Comparison of ENCODE assay signal across 8 cellular contexts in genomic region chr10:80458638-80459037, GRCh38. TPM values are rescaled to one million over a fixed set of nuclear protein-coding genes. Genes with fewer than 3 reads are reported as not detected.
DNase-seq lines count a peak whose midpoint lies in the region; ATAC-seq, FAIRE-seq and TF ChIP-seq lines count a peak whose summit lies in the region.

No MANE protein-coding gene starts in this region.

- TF ChIP-seq EP300 in H1 (IDR thresholded peaks at IDR 0.05; ENCODE audit: borderline replicate concordance in 1 of 2, low read depth in 2 of 2, low read length in 2 of 2), result no peak

- DNase-seq in RWPE1 (ENCODE audit: low spot score), result no peak
- no peak for DNase-seq in H1 (ENCODE audit: low read depth in 1 of 2, low spot score in 2 of 2)
- DNase-seq in neural crest cell (ENCODE audit: low read depth, low spot score), result no peak
- no peak for DNase-seq in cerebellum (ENCODE audit: low spot score)
- DNase-seq in NCI-H1417 treated with DMSO at 0.1 percent for 48 hours (lab: John Stamatoyannopoulos, UW), result no peak
- no peak for DNase-seq in occipital lobe (lab: John Stamatoyannopoulos, UW)

- POLR2A ChIA-PET in RWPE1 (lab: Yijun Ruan, JAX; ENCODE audit: low non-redundant PET) (interaction anchor here (0.6 to 1.4 kb wide), 2 partner anchors 15 to 47 kb away, joined by 4 to 6 read pairs; no protein-coding TSS in a partner anchor), H1 (lab: Charles Lee; ENCODE audit: partially characterized antibody) (interaction anchor here (2.1 kb wide), 1 partner anchor 9 kb away, joined by 5 read pairs; no protein-coding TSS in a partner anchor)

- H3K23ac ChIP-seq in H1 (ENCODE audit: insufficient read length), result no peak overlapping the region

- FAIRE-seq in H1 (lab: Jason Lieb, UNC), result no peak

- no peaks in the 10 kb centered on the region for H3K36me3 Mint-ChIP-seq in neural crest cell (ENCODE audit: low read depth)

- WGBS in H1 (ENCODE audit: extremely low coverage in 1 of 2, insufficient coverage in 1 of 2, insufficient read length in 1 of 2, insufficient replicate concordance in 2 of 2, low coverage in 1 of 2, low lambda C conversion rate in 2 of 2, missing lambda C conversion rate in 1 of 2), 2 experiments, result 87% methylated on average over 6 of the region's 6 CpGs; no CpG with 5 or more reads in 1 of the 2 experiments

- TF ChIP-seq RAD21 in H1 (IDR thresholded peaks at IDR 0.05 in 1 of 2, conservative IDR thresholded peaks at IDR 0.05 in 1 of 2; ENCODE audit: low read depth in 2 of 2, low read length in 2 of 2), result no peak

- TF ChIP-seq POLR2A in H1 (IDR thresholded peaks at IDR 0.05; ENCODE audit: control extremely low read depth in 1 of 2, low read depth in 2 of 2, low read length in 2 of 2), result no peak

- H3K9me3 Mint-ChIP-seq in neural crest cell, result no peaks in the 10 kb centered on the region

- no peak overlapping the region for H2BK120ac ChIP-seq in H1 (replicated peaks; ENCODE audit: low read depth, low read length)

- H4K91ac ChIP-seq in H1 (replicated peaks; ENCODE audit: insufficient read length, low read length), result no peak overlapping the region

- no peak overlapping the region for H2BK15ac ChIP-seq in H1 (ENCODE audit: low read length)

- TF ChIP-seq CTCF in C4-2B (conservative IDR thresholded peaks at IDR 0.05) (no peak), RWPE1 (conservative IDR thresholded peaks at IDR 0.05; ENCODE audit: low read depth) (no peak), H1 (IDR thresholded peaks at IDR 0.05; ENCODE audit: control extremely low read depth in 1 of 3, insufficient read depth in 1 of 3, low read depth in 1 of 3, low read length in 3 of 3) (no peak), neural crest cell (conservative IDR thresholded peaks at IDR 0.05) (no peak)

- no peaks in the 10 kb centered on the region; a peak in 1 of 7 replicates for H3K27me3 ChIP-seq in H1 (replicated peaks in 1 of 4; ENCODE audit: control insufficient read depth in 3 of 4, extremely low read depth in 1 of 4, insufficient read depth in 3 of 4, low read length in 3 of 4)

- no peak overlapping the region for H2AFZ ChIP-seq in H1 (ENCODE audit: low read length)

- no peak overlapping the region for H3K14ac ChIP-seq in H1 (ENCODE audit: insufficient read length)

- H3K4me1 Mint-ChIP-seq in neural crest cell, result peaks cover 73% of the 10 kb centered on the region

- no peak overlapping the region for H3K4me2 ChIP-seq in H1 (ENCODE audit: insufficient read depth in 1 of 2, low read depth in 2 of 2, low read length in 2 of 2)

- H3K27ac Mint-ChIP-seq in neural crest cell (ENCODE audit: unreplicated experiment), result no peak overlapping the region

- H4K8ac ChIP-seq in H1 (ENCODE audit: extremely low read depth, insufficient read depth, low read length), result no peak overlapping the region

- peak overlapping the region; percentile 58 for H3K4me3 Mint-ChIP-seq in neural crest cell

- no peak overlapping the region for H2AK5ac ChIP-seq in H1 (ENCODE audit: low read depth, low read length)

- ATAC-seq in GM19328 (IDR thresholded peaks at IDR 0.05; ENCODE audit: unreplicated experiment), result no peak

- H3K18ac ChIP-seq in H1 (ENCODE audit: extremely low read depth, low read length), result no peak overlapping the region

- CTCF ChIA-PET in RWPE1 (lab: Yijun Ruan, JAX) (interaction anchor here (0.6 to 3.5 kb wide), 8 partner anchors 9 to 300 kb away, joined by 3 to 26 read pairs (median 3); no protein-coding TSS in a partner anchor), H1 (lab: Charles Lee; ENCODE audit: partially characterized antibody) (interaction anchor here (0.6 to 38.4 kb wide), 9 partner anchors 7 to 204 kb away, joined by 3 to 1263 read pairs (median 9); partner anchors contain the start of gene TSPAN14)

- H3K79me1 ChIP-seq in H1 (ENCODE audit: low read depth, low read length), result peaks cover 23% of the 10 kb centered on the region

- peaks cover 21 to 43% of the 10 kb centered on the region in 2 experiments for H4K20me1 ChIP-seq in H1 (replicated peaks in 1 of 2; ENCODE audit: control insufficient read depth in 1 of 2, insufficient read depth in 2 of 2, low read length in 2 of 2)

- H3K79me2 ChIP-seq in H1 (ENCODE audit: control insufficient read depth in 1 of 2, insufficient read depth in 2 of 2, low read length in 2 of 2), result peaks cover 16 to 84% of the 10 kb centered on the region in 2 experiments

- no peaks in the 10 kb centered on the region for H3K36me3 ChIP-seq in H1 (ENCODE audit: control insufficient read depth in 2 of 4, insufficient read depth in 4 of 4, low read length in 3 of 4)

- H3K56ac ChIP-seq in H1 (replicated peaks; ENCODE audit: insufficient read length, low read depth, low read length), result no peak overlapping the region

- no peak overlapping the region for H2BK12ac ChIP-seq in H1 (ENCODE audit: low read depth, low read length)

- no peak overlapping the region for H4K5ac ChIP-seq in H1 (ENCODE audit: insufficient read length, low read depth, low read length)

- H3K9ac ChIP-seq in H1 (replicated peaks in 1 of 4; ENCODE audit: extremely low read depth in 1 of 4, low read depth in 3 of 4, low read length in 3 of 4), result no peak overlapping the region

- no peak overlapping the region for H3K4me3 ChIP-seq in H1 (ENCODE audit: extremely low read depth in 1 of 4, insufficient read depth in 2 of 4, low read depth in 3 of 4, low read length in 4 of 4)

- peak overlapping the region; percentile 85 for H3K27ac ChIP-seq in C4-2B
- H3K27ac ChIP-seq in RWPE1, result peak overlapping the region; percentile 97
- no peak overlapping the region for H3K27ac ChIP-seq in H1 (ENCODE audit: low read depth, low read length)

- peak overlapping the region; percentile 44; the same call in 1 of the 2 replicates for H2BK5ac ChIP-seq in H1 (ENCODE audit: low read depth, low read length)

- peaks cover 37 to 57% (median 50%) of the 10 kb centered on the region in 4 experiments for H3K4me1 ChIP-seq in H1 (replicated peaks in 1 of 4; ENCODE audit: control insufficient read depth in 3 of 4, insufficient read depth in 4 of 4, low read length in 3 of 4)

- no peaks in the 10 kb centered on the region for H3K9me3 ChIP-seq in H1 (ENCODE audit: insufficient read depth in 2 of 2, low read depth in 1 of 2, low read length in 1 of 2)

- H3K23me2 ChIP-seq in H1 (ENCODE audit: low read depth, low read length), result peaks cover 9% of the 10 kb centered on the region; the same call in 1 of the 2 replicates

- H2BK20ac ChIP-seq in H1 (ENCODE audit: low read length), result no peak overlapping the region

- no peak overlapping the region for H3K4ac ChIP-seq in H1 (replicated peaks; ENCODE audit: insufficient read length, low read depth, low read length)

- no peaks in the 10 kb centered on the region for H3K27me3 Mint-ChIP-seq in neural crest cell (ENCODE audit: low read depth)

TF ChIP-seq in H1, 55 proteins besides CTCF, POLR2A, EP300 and RAD21:
- TF ChIP-seq TEAD4 (IDR thresholded peaks at IDR 0.05; ENCODE audit: low read depth, low read length) (no peak), CREB1 (IDR thresholded peaks at IDR 0.05) (no peak), KDM5A (IDR thresholded peaks at IDR 0.05; ENCODE audit: low read length) (no peak), SIN3A (conservative IDR thresholded peaks at IDR 0.05 in 1 of 2, IDR thresholded peaks at IDR 0.05 in 1 of 2; ENCODE audit: low read depth in 1 of 2, low read length in 2 of 2) (no peak), KDM4A (IDR thresholded peaks at IDR 0.05; ENCODE audit: low read depth, low read length, severe bottlenecking) (no peak), SRF (IDR thresholded peaks at IDR 0.05; ENCODE audit: low read depth, low read length) (no peak), SIX5 (IDR thresholded peaks at IDR 0.05; ENCODE audit: low read depth, low read length) (no peak), POU5F1 (IDR thresholded peaks at IDR 0.05; ENCODE audit: low read depth, low read length) (no peak), NANOG (IDR thresholded peaks at IDR 0.05; ENCODE audit: insufficient read depth, low read depth, low read length, poor library complexity, severe bottlenecking) (no peak), RFX5 (IDR thresholded peaks at IDR 0.05; ENCODE audit: borderline replicate concordance, low read depth, low read length) (no peak), HDAC2 (IDR thresholded peaks at IDR 0.05; ENCODE audit: borderline replicate concordance in 1 of 2, low read depth in 2 of 2, low read length in 2 of 2) (no peak), CEBPB (IDR thresholded peaks at IDR 0.05; ENCODE audit: low read depth, low read length) (no peak), HDAC6 (IDR thresholded peaks at IDR 0.05; ENCODE audit: low read depth, low read length) (no peak), POLR2AphosphoS5 (IDR thresholded peaks at IDR 0.05; ENCODE audit: low read depth, low read length) (no peak), CTBP2 (IDR thresholded peaks at IDR 0.05; ENCODE audit: borderline replicate concordance, insufficient read depth, insufficient read length, low read length) (no peak)

RNA-seq across cellular contexts. Expression of gene TSPAN14, which starts 4.5 kb away (rescaled TPM):
- 57.8 and 57.9 TPM in 2 replicates for total RNA-seq in H1 (2021; fragmentation: NEBNext Ultra II Directional; extraction: Animal tissue kit (Norgen Biotek cat#: 25700))
- polyA plus RNA-seq in H1 (2011; rRNA removed), result 47.4 and 54.7 TPM in 2 replicates
- 38.1 TPM for polyA plus RNA-seq in H1 (2011; cell fraction: cytosol; rRNA removed)
- polyA plus RNA-seq in H1 (2011; cell fraction: nucleus; rRNA removed), result 50.9 TPM
- 43.5 to 60.8 TPM (median 54.3 TPM) in 4 replicates for polyA plus RNA-seq in H1 (2012, experiment 1 of 2)
- polyA plus RNA-seq in H1 (2012, experiment 2 of 2), result 45.7 TPM
- polyA plus RNA-seq in H1 (2013, experiment 1 of 2), result 39.1 TPM
- polyA plus RNA-seq in H1 (2013, experiment 2 of 2), result 41.9 TPM
- 35.5 and 41.7 TPM in 2 replicates for polyA minus RNA-seq in H1 (2011; rRNA and poly(A)+ RNA removed)
- polyA minus RNA-seq in H1 (2011; cell fraction: cytosol; rRNA and poly(A)+ RNA removed), result 29.9 TPM
- polyA minus RNA-seq in H1 (2011; cell fraction: nucleus; rRNA and poly(A)+ RNA removed), result 26.0 TPM
- total RNA-seq in neural crest cell (140 and 144 TPM in 2 replicates), cerebellum (20.5 TPM), occipital lobe (35.7 TPM)

RNA-seq across cellular contexts. Expression of gene PRXL2A, which starts 50.3 kb away (rescaled TPM):
- 58.3 and 60.1 TPM in 2 replicates for total RNA-seq in H1 (2021; fragmentation: NEBNext Ultra II Directional; extraction: Animal tissue kit (Norgen Biotek cat#: 25700))
- 9.7 and 13.4 TPM in 2 replicates for polyA plus RNA-seq in H1 (2011; rRNA removed)
- 24.7 TPM for polyA plus RNA-seq in H1 (2011; cell fraction: cytosol; rRNA removed)
- polyA plus RNA-seq in H1 (2011; cell fraction: nucleus; rRNA removed), result 12.5 TPM
- 36.0 to 47.0 TPM (median 41.3 TPM) in 4 replicates for polyA plus RNA-seq in H1 (2012, experiment 1 of 2)
- 12.7 TPM for polyA plus RNA-seq in H1 (2012, experiment 2 of 2)
- polyA plus RNA-seq in H1 (2013, experiment 1 of 2), result 48.4 TPM
- 52.5 TPM for polyA plus RNA-seq in H1 (2013, experiment 2 of 2)
- 10.4 and 12.3 TPM in 2 replicates for polyA minus RNA-seq in H1 (2011; rRNA and poly(A)+ RNA removed)
- 9.0 TPM for polyA minus RNA-seq in H1 (2011; cell fraction: cytosol; rRNA and poly(A)+ RNA removed)
- 12.0 TPM for polyA minus RNA-seq in H1 (2011; cell fraction: nucleus; rRNA and poly(A)+ RNA removed)
- 156 and 161 TPM in 2 replicates for total RNA-seq in neural crest cell
- total RNA-seq in cerebellum, result 36.8 TPM
- 70.5 TPM for total RNA-seq in occipital lobe
